Comparison of ENCODE assay signal across 7 cellular contexts in the genomic region with DNA sequence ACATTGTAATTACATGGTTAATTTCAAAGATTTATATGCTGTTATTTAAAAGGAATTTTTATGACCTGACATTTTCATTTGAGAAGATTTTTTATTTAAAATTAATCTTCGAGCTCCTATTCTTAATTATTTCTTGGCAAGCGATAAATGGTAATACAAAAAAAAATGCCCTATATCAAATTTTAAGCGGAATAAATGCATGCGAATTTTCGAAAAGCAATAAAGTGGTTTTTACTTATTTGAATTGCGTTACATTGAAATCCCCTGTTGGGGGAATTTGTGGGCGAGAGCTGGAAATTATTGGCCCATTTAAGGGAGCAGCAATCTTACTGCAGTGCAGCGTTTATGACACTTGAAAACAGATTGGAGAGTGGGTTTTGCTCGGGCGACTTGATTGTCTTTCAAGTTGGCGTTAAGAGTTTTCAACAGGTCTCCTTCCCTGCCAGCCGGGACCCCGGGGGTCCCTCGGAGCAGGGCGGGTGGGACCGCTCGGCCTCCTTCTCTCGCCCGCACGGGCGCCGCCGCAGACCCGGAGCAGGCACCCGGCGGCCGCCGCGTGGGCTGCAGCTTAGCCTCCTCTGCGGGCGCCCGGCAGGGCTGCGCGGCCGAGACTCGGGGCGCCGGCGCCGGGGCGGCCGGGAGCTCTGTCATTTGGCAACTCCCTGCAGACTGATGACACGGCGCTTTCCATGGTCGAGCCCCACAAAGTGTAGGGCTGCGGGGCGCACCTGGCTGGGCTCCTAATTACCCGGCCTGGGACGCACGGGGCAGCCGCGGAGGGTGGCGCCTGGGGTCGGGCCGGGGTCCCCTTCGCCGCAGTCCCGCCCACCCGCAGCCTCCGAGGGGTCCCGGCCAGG.
DNase-seq lines count a peak whose midpoint lies in the region; ATAC-seq and TF ChIP-seq lines count a peak whose summit lies in the region.

No MANE protein-coding gene starts in this region.

- H3K36me3 Mint-ChIP-seq in activated naive CD8-positive, alpha-beta T cell = no peaks in the 10 kb centered on the region

- no peak for TF ChIP-seq CTCF in GM12865 (IDR thresholded peaks at IDR 0.05; ENCODE audit: insufficient read depth, low read depth, low read length, missing control alignments)

- peak; percentile 71 for ATAC-seq in HG02870 (IDR thresholded peaks at IDR 0.05; ENCODE audit: unreplicated experiment)
- no peak for ATAC-seq in GM21367 (IDR thresholded peaks at IDR 0.05; ENCODE audit: unreplicated experiment)

- H3K4me1 Mint-ChIP-seq in activated naive CD8-positive, alpha-beta T cell (ENCODE audit: low read depth) = peaks cover 13% of the 10 kb centered on the region

- DNase-seq in GM12865 (ENCODE audit: low read depth) = peak; percentile 5
- peak; percentile 60 for DNase-seq in iPS-NIHi11 (ENCODE audit: low spot score)
- DNase-seq in stimulated activated CD4-positive, alpha-beta T cell treated with anti-CD3 and anti-CD28 coated beads, Interleukin-4, amount 100 ng/mL, for 1 hour = peak; percentile 5
- no peak for DNase-seq in superior temporal gyrus (ENCODE audit: extremely low spot score)

- H3K4me3 Mint-ChIP-seq in activated naive CD8-positive, alpha-beta T cell = peak overlapping the region; percentile 66

- H3K9me3 Mint-ChIP-seq in activated naive CD8-positive, alpha-beta T cell (ENCODE audit: low read depth) = no peaks in the 10 kb centered on the region

- peaks cover 44% of the 10 kb centered on the region for H3K27me3 Mint-ChIP-seq in activated naive CD8-positive, alpha-beta T cell

- H3K27ac Mint-ChIP-seq in activated naive CD8-positive, alpha-beta T cell = no peak overlapping the region

- H3K4me3 ChIP-seq in GM12865 (ENCODE audit: low read depth, low read length) = no peak overlapping the region
